24 cellular contexts compared by ENCODE assay signal in the genomic region with DNA sequence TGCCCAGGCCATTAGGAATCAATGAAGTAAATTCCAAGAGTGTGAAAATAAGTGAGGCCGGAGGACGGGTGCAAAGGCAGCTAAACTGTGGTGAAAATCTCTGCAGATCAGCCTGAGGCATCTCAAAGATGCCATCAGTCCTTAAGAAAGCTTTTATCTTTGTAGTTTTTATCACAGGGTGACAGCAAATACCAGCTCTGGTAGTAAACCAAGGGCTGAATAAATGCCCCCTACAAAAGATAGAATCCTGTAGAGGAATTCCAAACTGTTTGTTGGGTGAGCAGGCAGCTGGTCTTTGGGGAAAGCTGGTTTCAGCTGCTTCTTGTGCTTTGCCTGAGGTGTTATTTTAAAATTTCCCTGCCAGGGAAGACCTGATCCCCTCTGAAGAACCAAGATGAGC. TPM values are rescaled to one million over a fixed set of nuclear protein-coding genes. Genes with fewer than 3 reads are reported as not detected.
DNase-seq lines count a peak whose midpoint lies in the region; ATAC-seq, FAIRE-seq and TF ChIP-seq lines count a peak whose summit lies in the region.
"Had no signal": no experiment of that assay in that cellular context is flagged by ENCODE, and none has a peak within 500 bp of the region (broad histone marks: within the 10 kb centered on the region; RNA-seq: fewer than 3 reads in every experiment).

No MANE protein-coding gene starts in this region.

- H3K36me3 Mint-ChIP-seq in activated CD4-positive, alpha-beta T cell treated with anti-CD3 and anti-CD28 coated beads for 36 hours (ENCODE audit: low read depth): no peaks in the 10 kb centered on the region
- H3K36me3 Mint-ChIP-seq in dendritic cell treated with granulocyte-macrophage colony-stimulating factor and Interleukin-4, amounts not matched to agents 40 ng/mL and 50 ng/mL, for 4 days (ENCODE audit: low read depth): no peaks in the 10 kb centered on the region
- H3K36me3 Mint-ChIP-seq in nephron progenitor cell (ENCODE audit: low read depth): no peaks in the 10 kb centered on the region
- no peaks in the 10 kb centered on the region for H3K36me3 Mint-ChIP-seq in type B pancreatic cell

- DNase-seq in activated CD4-positive, alpha-beta T cell treated with anti-CD3 and anti-CD28 coated beads for 36 hours: no peak
- no peak for DNase-seq in activated CD4-positive, alpha-beta T cell treated with anti-CD3 and anti-CD28 coated beads for 4 hours
- no peak for DNase-seq in nephron progenitor cell
- no peak for DNase-seq in type B pancreatic cell (ENCODE audit: extremely low spot score, unreplicated experiment)
- DNase-seq in NCI-H748 (lab: John Stamatoyannopoulos, UW; ENCODE audit: unreplicated experiment): no peak
- no peak for DNase-seq in HEK293T (ENCODE audit: extremely low spot score)
- no peak for DNase-seq in GM12891 (ENCODE audit: insufficient read length, low spot score)
- DNase-seq: ACHN; CD4-positive, alpha-beta T cell; COR-L47; DMS 273 treated with DMSO at 0.1 percent for 48 hours; DMS79 treated with DMSO at 0.1 percent for 48 hours; GOT3; MV-4-11; NCI-H1105 treated with DMSO at 0.1 percent for 48 hours; NCI-H2029 treated with DMSO at 0.1 percent for 48 hours; NCI-H226; NCI-H510A treated with DMSO at 0.1 percent for 48 hours; OCI-M1; SJCRH30 had no signal

- no peak for TF ChIP-seq CTCF in nephron progenitor cell (IDR thresholded peaks at IDR 0.05)
- no peak for TF ChIP-seq CTCF in type B pancreatic cell (conservative IDR thresholded peaks at IDR 0.05)

- no peak overlapping the region for H3K4me3 Mint-ChIP-seq in activated CD4-positive, alpha-beta T cell treated with anti-CD3 and anti-CD28 coated beads for 36 hours
- no peak overlapping the region for H3K4me3 Mint-ChIP-seq in dendritic cell treated with granulocyte-macrophage colony-stimulating factor and Interleukin-4, amounts not matched to agents 40 ng/mL and 50 ng/mL, for 4 days
- no peak overlapping the region for H3K4me3 Mint-ChIP-seq in nephron progenitor cell
- H3K4me3 Mint-ChIP-seq in type B pancreatic cell: peak overlapping the region; percentile 21
- H3K4me3 Mint-ChIP-seq: CD4-positive, alpha-beta T cell; IgD-negative memory B cell had no signal

- intact Hi-C loops in activated CD4-positive, alpha-beta T cell treated with anti-CD3 and anti-CD28 coated beads for 36 hours (cut with DNase I, micrococcal nuclease): no loop called here
- intact Hi-C loops in dendritic cell treated with granulocyte-macrophage colony-stimulating factor and Interleukin-4, amounts not matched to agents 40 ng/mL and 50 ng/mL, for 4 days (cut with micrococcal nuclease): no loop called here

- no peaks in the 10 kb centered on the region for H3K9me3 Mint-ChIP-seq in activated CD4-positive, alpha-beta T cell treated with anti-CD3 and anti-CD28 coated beads for 36 hours (ENCODE audit: low read depth)
- no peaks in the 10 kb centered on the region for H3K9me3 Mint-ChIP-seq in dendritic cell treated with granulocyte-macrophage colony-stimulating factor and Interleukin-4, amounts not matched to agents 40 ng/mL and 50 ng/mL, for 4 days
- H3K9me3 Mint-ChIP-seq in nephron progenitor cell (no peaks in the 10 kb centered on the region), type B pancreatic cell (peaks cover 4% of the 10 kb centered on the region)
- H3K9me3 Mint-ChIP-seq: CD4-positive, alpha-beta T cell; IgD-negative memory B cell had no signal

- no peak for TF ChIP-seq POLR2A in GM12891 (IDR thresholded peaks at IDR 0.05; ENCODE audit: low read depth, low read length)

- no peak for FAIRE-seq in GM12891 (lab: Jason Lieb, UNC)
- FAIRE-seq: GM12878, RCC 7860 had no signal

- H3K4me1 Mint-ChIP-seq in activated CD4-positive, alpha-beta T cell treated with anti-CD3 and anti-CD28 coated beads for 36 hours: peaks cover 4% of the 10 kb centered on the region
- peaks cover 44% of the 10 kb centered on the region for H3K4me1 Mint-ChIP-seq in dendritic cell treated with granulocyte-macrophage colony-stimulating factor and Interleukin-4, amounts not matched to agents 40 ng/mL and 50 ng/mL, for 4 days (ENCODE audit: low read depth)
- H3K4me1 Mint-ChIP-seq in nephron progenitor cell (peaks cover 11% of the 10 kb centered on the region), type B pancreatic cell (ENCODE audit: unreplicated experiment) (peaks cover 14% of the 10 kb centered on the region)

- POLR2A ChIA-PET in activated CD4-positive, alpha-beta T cell treated with anti-CD3 and anti-CD28 coated beads for 36 hours (lab: Charles Lee): no interaction called here
- POLR2A ChIA-PET in HEK293T (lab: Yijun Ruan, JAX): no interaction called here

- CTCF ChIA-PET in activated CD4-positive, alpha-beta T cell treated with anti-CD3 and anti-CD28 coated beads for 36 hours (lab: Charles Lee): interaction anchor here (0.6 to 1.2 kb wide), 3 partner anchors 16 to 198 kb away, joined by 3 to 4 read pairs (median 3); no protein-coding TSS in a partner anchor
- CTCF ChIA-PET in HEK293T (lab: Yijun Ruan, JAX): no interaction called here

- no peak for ATAC-seq in activated CD4-positive, alpha-beta T cell treated with anti-CD3 and anti-CD28 coated beads for 36 hours
- ATAC-seq: GM12878 had no signal

- peak overlapping the region; percentile 19 for H3K27ac Mint-ChIP-seq in activated CD4-positive, alpha-beta T cell treated with anti-CD3 and anti-CD28 coated beads for 36 hours
- H3K27ac Mint-ChIP-seq in dendritic cell treated with granulocyte-macrophage colony-stimulating factor and Interleukin-4, amounts not matched to agents 40 ng/mL and 50 ng/mL, for 4 days: peak overlapping the region; percentile 93
- peak overlapping the region; percentile 58 for H3K27ac Mint-ChIP-seq in nephron progenitor cell
- H3K27ac Mint-ChIP-seq in type B pancreatic cell: peak overlapping the region; percentile 59
- H3K27ac Mint-ChIP-seq: CD4-positive, alpha-beta T cell had no signal

- H3K27me3 Mint-ChIP-seq in activated CD4-positive, alpha-beta T cell treated with anti-CD3 and anti-CD28 coated beads for 36 hours: no peaks in the 10 kb centered on the region
- no peaks in the 10 kb centered on the region for H3K27me3 Mint-ChIP-seq in dendritic cell treated with granulocyte-macrophage colony-stimulating factor and Interleukin-4, amounts not matched to agents 40 ng/mL and 50 ng/mL, for 4 days
- H3K27me3 Mint-ChIP-seq in nephron progenitor cell (ENCODE audit: low read depth, poor library complexity) (peaks cover 5% of the 10 kb centered on the region), type B pancreatic cell (no peaks in the 10 kb centered on the region)
- H3K27me3 Mint-ChIP-seq: CD4-positive, alpha-beta T cell; IgD-negative memory B cell had no signal

TF ChIP-seq in HEK293T, 16 proteins besides CTCF, POLR2A, EP300 and RAD21 (continues in another document):
- TF ChIP-seq NFRKB (IDR thresholded peaks at IDR 0.05) (no peak), SP1 (IDR thresholded peaks at IDR 0.05) (no peak), FOXM1 (IDR thresholded peaks at IDR 0.05; ENCODE audit: borderline replicate concordance) (no peak), HDGF (IDR thresholded peaks at IDR 0.05; ENCODE audit: borderline replicate concordance) (no peak), SUZ12 (IDR thresholded peaks at IDR 0.05) (no peak), FOXK2 (IDR thresholded peaks at IDR 0.05) (no peak), ARNT (IDR thresholded peaks at IDR 0.05) (no peak), L3MBTL2 (conservative IDR thresholded peaks at IDR 0.05) (no peak), ZNF384 (IDR thresholded peaks at IDR 0.05) (no peak), TARDBP (IDR thresholded peaks at IDR 0.05) (no peak), CTBP1 (IDR thresholded peaks at IDR 0.05; ENCODE audit: borderline replicate concordance) (no peak), LEF1 (IDR thresholded peaks at IDR 0.05; ENCODE audit: borderline replicate concordance) (no peak), FOXA1 (IDR thresholded peaks at IDR 0.05) (no peak), PKNOX1 (IDR thresholded peaks at IDR 0.05) (no peak), ELF4 (IDR thresholded peaks at IDR 0.05) (no peak)

TF ChIP-seq in GM12891, 5 proteins besides CTCF, POLR2A, EP300 and RAD21:
- TF ChIP-seq PAX5 (IDR thresholded peaks at IDR 0.05; ENCODE audit: insufficient read depth, low read length, severe bottlenecking): no peak
- TF ChIP-seq POU2F2 (IDR thresholded peaks at IDR 0.05; ENCODE audit: low read depth, low read length): no peak
- TF ChIP-seq POLR2AphosphoS5 (IDR thresholded peaks at IDR 0.05; ENCODE audit: low read depth, low read length): no peak
- TF ChIP-seq TAF1 (IDR thresholded peaks at IDR 0.05; ENCODE audit: low read depth, low read length): no peak
- no peak for TF ChIP-seq SPI1 (IDR thresholded peaks at IDR 0.05; ENCODE audit: low read depth, low read length)

RNA-seq across cellular contexts. Expression of gene RBM47, which starts 21.6 kb away (rescaled TPM):
- 1 to 10 TPM; 3.2 to 4.4 TPM for total RNA-seq in activated CD4-positive, alpha-beta T cell treated with anti-CD3 and anti-CD28 coated beads for 36 hours
- 53.5 and 97.1 TPM in 2 replicates for total RNA-seq in type B pancreatic cell (ENCODE audit: low replicate concordance)
- 10.9 TPM for polyA plus RNA-seq in GM12891 (2012; ENCODE audit: low read depth, missing spikeins)
- total RNA-seq: SJCRH30 had no signal

Comparison
In these comparisons a context has a peak if more than half of its experiments do, and no peak if none do; other contexts are left out.
1. H3K27ac Mint-ChIP-seq: peak in every context shown above with its lines; median percentile 93 in dendritic cell treated with granulocyte-macrophage colony-stimulating factor and Interleukin-4, amounts not matched to agents 40 ng/mL and 50 ng/mL, for 4 days; 59 in type B pancreatic cell; 58 in nephron progenitor cell; 19 in activated CD4-positive, alpha-beta T cell treated with anti-CD3 and anti-CD28 coated beads for 36 hours.
2. RNA of gene RBM47, which starts 21.6 kb away (total RNA-seq): 53.5 to 97.1 TPM in type B pancreatic cell; 3.2 to 4.4 TPM in activated CD4-positive, alpha-beta T cell treated with anti-CD3 and anti-CD28 coated beads for 36 hours; every median in the first group is over 10 times any median in the second.